8 cellular contexts compared by ENCODE assay signal in the genomic region with DNA sequence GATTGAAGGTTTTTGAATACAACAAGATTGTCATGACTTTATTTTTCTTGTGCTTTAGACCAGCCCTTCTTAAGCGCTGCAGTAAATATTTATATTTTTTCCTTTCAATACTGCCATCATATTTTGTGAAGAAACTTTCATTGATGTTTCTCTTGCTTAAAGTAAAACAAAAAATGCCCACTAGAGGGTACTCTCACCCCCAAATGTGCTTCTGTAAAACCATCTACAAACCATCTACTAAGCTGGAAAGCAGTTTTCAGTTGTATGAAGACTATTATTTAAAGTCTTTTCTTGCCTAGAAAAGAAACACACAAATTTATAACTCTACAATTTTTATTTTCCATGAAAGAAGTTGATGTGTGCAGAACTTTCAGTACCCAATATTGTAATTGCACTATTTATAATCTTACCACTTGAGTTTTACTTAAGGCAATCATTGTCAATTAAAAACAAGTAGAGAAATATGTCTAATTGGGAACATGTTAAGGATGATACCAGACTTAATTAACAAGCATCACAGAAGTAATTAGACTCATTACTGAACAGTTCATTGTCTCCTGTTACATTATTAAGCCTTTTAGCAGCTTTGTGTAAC. TPM values are rescaled to one million over a fixed set of nuclear protein-coding genes. Genes with fewer than 3 reads are reported as not detected.
DNase-seq lines count a peak whose midpoint lies in the region; ATAC-seq, FAIRE-seq and TF ChIP-seq lines count a peak whose summit lies in the region.

No MANE protein-coding gene starts in this region.

- H3K79me2 ChIP-seq in OCI-LY7 (ENCODE audit: insufficient read depth, low read depth, low read length) (no peaks in the 10 kb centered on the region), endothelial cell of umbilical vein (ENCODE audit: control insufficient read depth, insufficient read depth, low read length) (peaks cover 18% of the 10 kb centered on the region)

- POLR2A ChIA-PET in OCI-LY7 (lab: Charles Lee) (interaction anchor here (1.1 to 2.8 kb wide), 2 partner anchors 11 to 121 kb away, joined by 3 to 11 read pairs; partner anchors contain the start of genes LEPR and LEPROT), endothelial cell of umbilical vein (lab: Charles Lee) (interaction anchor here (1.8 kb wide), 1 partner anchor 11 kb away, joined by 6 read pairs; the partner anchor contains the start of genes LEPR and LEPROT)

- H3K36me3 ChIP-seq in OCI-LY7 (ENCODE audit: insufficient read depth, low read length) (peaks cover 35% of the 10 kb centered on the region), endothelial cell of umbilical vein (ENCODE audit: control insufficient read depth in 2 of 2, extremely low read depth in 1 of 2, insufficient read depth in 2 of 2, low read length in 2 of 2) (peaks cover 7 to 25% of the 10 kb centered on the region in 2 experiments), prostate gland (no peaks in the 10 kb centered on the region)

- TF ChIP-seq CTCF in OCI-LY7 (conservative IDR thresholded peaks at IDR 0.05; ENCODE audit: low read length) (peak; percentile 89), endothelial cell of umbilical vein (IDR thresholded peaks at IDR 0.05; ENCODE audit: extremely low read depth in 1 of 2, insufficient read depth in 1 of 2, low read depth in 1 of 2, low read length in 2 of 2) (peak; percentile 35 to 36), prostate gland (IDR thresholded peaks at IDR 0.05) (peak; percentile 11 to 64 (median 60)), omental fat pad (IDR thresholded peaks at IDR 0.05) (no peak)

- H3K9me2 ChIP-seq in OCI-LY7 (ENCODE audit: insufficient read depth, low read length): no peaks in the 10 kb centered on the region

- H3K27me3 ChIP-seq in endothelial cell of umbilical vein (ENCODE audit: control insufficient read depth in 2 of 2, insufficient read depth in 2 of 2, low read length in 2 of 2): no peaks in the 10 kb centered on the region
- H3K27me3 ChIP-seq in prostate gland (replicated peaks; ENCODE audit: insufficient read depth): no peaks in the 10 kb centered on the region

- intact Hi-C loops in OCI-LY7 (cut with micrococcal nuclease; ENCODE audit: unreplicated experiment): loop anchor here (1.0 to 5.0 kb wide), 2 partner anchors 194 to 256 kb away; no protein-coding TSS in a partner anchor
- intact Hi-C loops in endothelial cell of umbilical vein (cut with micrococcal nuclease): loop anchor here (1.0 to 5.0 kb wide), 9 partner anchors 28 to 1016 kb away; no protein-coding TSS in a partner anchor
- intact Hi-C loops in prostate gland (cut with DNase I): loop anchor here (5.0 kb wide), 1 partner anchor 256 kb away; no protein-coding TSS in a partner anchor

- no peaks in the 10 kb centered on the region for H3K9me3 ChIP-seq in OCI-LY7 (ENCODE audit: low read length)
- no peaks in the 10 kb centered on the region for H3K9me3 ChIP-seq in endothelial cell of umbilical vein (replicated peaks; ENCODE audit: control insufficient read depth, insufficient read depth, low read length)
- no peaks in the 10 kb centered on the region for H3K9me3 ChIP-seq in prostate gland

- dilution Hi-C loops in endothelial cell of umbilical vein (cut with MboI; ENCODE audit: extremely low pct_ligation_motif_present, low sequenced_read_pairs): no loop called here

- H3K27ac ChIP-seq in OCI-LY7 (ENCODE audit: low read depth, low read length, poor library complexity, severe bottlenecking) (no peak overlapping the region), endothelial cell of umbilical vein (ENCODE audit: insufficient read depth, low read depth, low read length) (peak overlapping the region; percentile 97), prostate gland (no peak overlapping the region)

- DNase-seq in SIG-M5 treated with dmso at 0.1 percent for 504 hours (lab: John Stamatoyannopoulos, UW; ENCODE audit: unreplicated experiment): peak; percentile 28
- DNase-seq in SIG-M5 (lab: John Stamatoyannopoulos, UW): no peak
- peak; percentile 46 for DNase-seq in OCI-LY7 (ENCODE audit: low spot score)
- DNase-seq in endothelial cell of umbilical vein (ENCODE audit: low read depth, low spot score): peak; percentile 79
- DNase-seq in prostate gland (ENCODE audit: low spot score): no peak
- no peak for DNase-seq in omental fat pad (ENCODE audit: low spot score)

- peak overlapping the region; percentile 87 for H3K9ac ChIP-seq in endothelial cell of umbilical vein (replicated peaks; ENCODE audit: extremely low read depth, insufficient read depth, low read length)

- TF ChIP-seq POLR2A in endothelial cell of umbilical vein (IDR thresholded peaks at IDR 0.05; ENCODE audit: low read depth, low read length) (no peak), prostate gland (IDR thresholded peaks at IDR 0.05) (no peak)

- no peaks in the 10 kb centered on the region for H3K9me1 ChIP-seq in endothelial cell of umbilical vein (replicated peaks; ENCODE audit: control insufficient read depth, extremely low read depth, insufficient read depth, low read length)

- ATAC-seq in HG03175 (IDR thresholded peaks at IDR 0.05; ENCODE audit: unreplicated experiment) (peak; percentile 70), HG03469 (IDR thresholded peaks at IDR 0.05; ENCODE audit: unreplicated experiment) (no peak), omental fat pad (ENCODE audit: low FRiP score) (no peak)

- H4K20me1 ChIP-seq in OCI-LY7 (ENCODE audit: insufficient read depth, low read length) (no peaks in the 10 kb centered on the region), endothelial cell of umbilical vein (replicated peaks; ENCODE audit: control insufficient read depth, extremely low read depth, insufficient read depth, low read length) (no peaks in the 10 kb centered on the region)

- H3K4me3 ChIP-seq in OCI-LY7 (ENCODE audit: low read depth, low read length, poor library complexity, severe bottlenecking) (no peak overlapping the region), endothelial cell of umbilical vein (replicated peaks in 1 of 3; ENCODE audit: insufficient read depth in 1 of 3, low read depth in 1 of 3, low read length in 3 of 3) (peak overlapping the region in 1 of 3 experiments; percentile 26), prostate gland (no peak overlapping the region)

- H3K4me2 ChIP-seq in OCI-LY7 (ENCODE audit: low read length): no peak overlapping the region
- peak overlapping the region; percentile 60 for H3K4me2 ChIP-seq in endothelial cell of umbilical vein (ENCODE audit: insufficient read depth, low read length)

- no peak for FAIRE-seq in endothelial cell of umbilical vein (lab: Jason Lieb, UNC)

- H2AFZ ChIP-seq in OCI-LY7 (ENCODE audit: low read length): no peak overlapping the region
- H2AFZ ChIP-seq in endothelial cell of umbilical vein (ENCODE audit: low read depth, low read length): no peak overlapping the region

- 61% methylated on average over 1 of the region's 1 CpG for WGBS in prostate gland

- BruUV-seq in OCI-LY7 (replicated peaks; lab: Mats Ljungman, UMichigan) (no TSS peak), endothelial cell of umbilical vein (replicated peaks; lab: Mats Ljungman, UMichigan) (no TSS peak)

- H3K4me1 ChIP-seq in OCI-LY7 (ENCODE audit: insufficient read depth, low read length, poor library complexity, severe bottlenecking) (no peaks in the 10 kb centered on the region), endothelial cell of umbilical vein (ENCODE audit: control insufficient read depth, extremely low read depth, insufficient read depth, low read length) (peaks cover 33% of the 10 kb centered on the region), prostate gland (replicated peaks) (no peaks in the 10 kb centered on the region)

- CTCF ChIA-PET in OCI-LY7 (lab: Charles Lee; ENCODE audit: unreplicated experiment): no interaction called here
- CTCF ChIA-PET in endothelial cell of umbilical vein (lab: Charles Lee): interaction anchor here (0.5 to 7.7 kb wide), 35 partner anchors 8 to 1015 kb away, joined by 3 to 104 read pairs (median 4); partner anchors contain the start of genes LEPR and LEPROT

TF ChIP-seq in endothelial cell of umbilical vein, 7 proteins besides CTCF, POLR2A, EP300 and RAD21 (continues in another document):
- TF ChIP-seq GATA2 (IDR thresholded peaks at IDR 0.05; ENCODE audit: insufficient read depth, insufficient read length, low read depth, low read length) (no peak), MAX (IDR thresholded peaks at IDR 0.05; ENCODE audit: insufficient read depth, insufficient read length) (no peak), POLR2AphosphoS5 (IDR thresholded peaks at IDR 0.05; ENCODE audit: insufficient read depth, low read depth, low read length) (no peak), JUN (IDR thresholded peaks at IDR 0.05; ENCODE audit: borderline replicate concordance, insufficient read depth, insufficient read length, low read depth) (no peak), EZH2 (IDR thresholded peaks at IDR 0.05; ENCODE audit: borderline replicate concordance, low read depth, low read length, severe bottlenecking) (no peak)

RNA-seq across cellular contexts. Expression of gene LEPR, which starts 10.7 kb away (rescaled TPM):
- total RNA-seq in OCI-LY7 (2014; rRNA removed; shearing (Covaris generic)): 0.63 and 0.67 TPM in 2 replicates
- total RNA-seq in OCI-LY7 (2022) (0.68 and 1.0 TPM in 2 replicates), endothelial cell of umbilical vein (10.8 and 18.7 TPM in 2 replicates), prostate gland (10 to 100 TPM in 1 of 2 donors, 1 to 10 TPM in 1; 5.6 to 13.9 TPM), omental fat pad (10 to 100 TPM; 10.3 to 43.3 (median 21.5) TPM)
- polyA plus RNA-seq in endothelial cell of umbilical vein: 8.8 and 11.1 TPM in 2 replicates
- polyA plus RNA-seq in endothelial cell of umbilical vein (2011; cell fraction: cytosol; rRNA removed): 5.7 and 7.9 TPM in 2 replicates
- 9.0 and 9.2 TPM in 2 replicates for polyA plus RNA-seq in endothelial cell of umbilical vein (2011; cell fraction: nucleus; rRNA removed)
- 5.4 and 7.1 TPM in 2 replicates for polyA plus RNA-seq in endothelial cell of umbilical vein (2012)
- 34.1 and 36.7 TPM in 2 replicates for polyA minus RNA-seq in endothelial cell of umbilical vein
- 0.61 TPM for polyA minus RNA-seq in endothelial cell of umbilical vein (2011; cell fraction: cytosol; rRNA and poly(A)+ RNA removed)
- polyA minus RNA-seq in endothelial cell of umbilical vein (2011; cell fraction: nucleus; rRNA and poly(A)+ RNA removed): 13.3 and 15.2 TPM in 2 replicates

RNA-seq across cellular contexts. Expression of gene LEPROT, which starts 10.7 kb away (rescaled TPM):
- total RNA-seq in OCI-LY7 (2014; rRNA removed; shearing (Covaris generic)): 6.7 and 14.5 TPM in 2 replicates
- total RNA-seq in OCI-LY7 (2022): 20.5 and 22.7 TPM in 2 replicates
- total RNA-seq in endothelial cell of umbilical vein: 71.7 and 80.6 TPM in 2 replicates
- polyA plus RNA-seq in endothelial cell of umbilical vein: 86.0 and 94.8 TPM in 2 replicates
- polyA plus RNA-seq in endothelial cell of umbilical vein (2011; cell fraction: cytosol; rRNA removed): 43.7 and 47.4 TPM in 2 replicates
- polyA plus RNA-seq in endothelial cell of umbilical vein (2011; cell fraction: nucleus; rRNA removed): 74.2 and 99.0 TPM in 2 replicates
- 77.8 and 102 TPM in 2 replicates for polyA plus RNA-seq in endothelial cell of umbilical vein (2012)
- polyA minus RNA-seq in endothelial cell of umbilical vein: 150 TPM in 2 replicates
- polyA minus RNA-seq in endothelial cell of umbilical vein (2011; cell fraction: cytosol; rRNA and poly(A)+ RNA removed): 5.9 TPM
- polyA minus RNA-seq in endothelial cell of umbilical vein (2011; cell fraction: nucleus; rRNA and poly(A)+ RNA removed): 148 and 185 TPM in 2 replicates
- total RNA-seq in prostate gland: 10 to 100 TPM; 39.5 to 64.2 TPM
- total RNA-seq in omental fat pad: 100 to 1,000 TPM in 1 of 4 donors, 10 to 100 TPM in 3; 61.1 to 123 (median 75.1) TPM

Comparison
In these comparisons a context has a peak if more than half of its experiments do, and no peak if none do; other contexts are left out.
1. DNase-seq: peak in SIG-M5 treated with dmso at 0.1 percent for 504 hours (single experiment), OCI-LY7 (single experiment) and endothelial cell of umbilical vein (single experiment); none in SIG-M5 (single experiment), prostate gland (single experiment) and omental fat pad (single experiment).
2. CTCF ChIP-seq: peak in OCI-LY7 (single experiment), endothelial cell of umbilical vein (2 of 2) and prostate gland (4 of 4); none in omental fat pad (0 of 3).